In genomic region chr5:146667633-146668032, GRCh38 we compare ENCODE assay signal across 9 cellular contexts.
DNase-seq lines count a peak whose midpoint lies in the region; ATAC-seq and TF ChIP-seq lines count a peak whose summit lies in the region.
"Had no signal": no experiment of that assay in that cellular context is flagged by ENCODE, and none has a peak within 500 bp of the region (broad histone marks: within the 10 kb centered on the region; RNA-seq: fewer than 3 reads in every experiment).

No MANE protein-coding gene starts in this region.

- no peak overlapping the region for H3K4me2 ChIP-seq in OCI-LY7 (ENCODE audit: low read length)

- 26 to 29% methylated on average over 3 of the region's 3 CpGs for whole genome bisulfite sequencing in gastroesophageal sphincter (ENCODE audit: low coverage in 1 of 2), 2 donors
- 10 to 49% methylated on average over 3 of the region's 3 CpGs for WGBS in sigmoid colon, 2 donors

- TF ChIP-seq EP300 in gastroesophageal sphincter (IDR thresholded peaks at IDR 0.05) (no peak), sigmoid colon (IDR thresholded peaks at IDR 0.05) (no peak)

- DNase-seq in RKO (ENCODE audit: low spot score): peak; percentile 19
- no peak for DNase-seq in sigmoid colon
- DNase-seq in OCI-LY7 (ENCODE audit: low spot score): no peak
- no peak for DNase-seq in germinal center (ENCODE audit: low spot score)
- DNase-seq: KBM-7 had no signal

- no peaks in the 10 kb centered on the region for H3K9me2 ChIP-seq in OCI-LY7 (ENCODE audit: insufficient read depth, low read length)

- BruUV-seq in OCI-LY7 (replicated peaks; lab: Mats Ljungman, UMichigan): no TSS peak

- peaks cover 4% of the 10 kb centered on the region for H3K4me1 ChIP-seq in HEK293 (ENCODE audit: control insufficient read depth, insufficient read depth, low read length)
- no peaks in the 10 kb centered on the region for H3K4me1 ChIP-seq in gastroesophageal sphincter
- H3K4me1 ChIP-seq in sigmoid colon: peaks cover 0 to 22% (median 6%) of the 10 kb centered on the region in 4 donors
- H3K4me1 ChIP-seq in OCI-LY7 (ENCODE audit: insufficient read depth, low read length, poor library complexity, severe bottlenecking): no peaks in the 10 kb centered on the region

- H3K9me3 ChIP-seq in HEK293 (ENCODE audit: control insufficient read depth, insufficient read depth, low read depth, low read length) (no peaks in the 10 kb centered on the region), gastroesophageal sphincter (no peaks in the 10 kb centered on the region), sigmoid colon (no peaks in the 10 kb centered on the region), OCI-LY7 (ENCODE audit: low read length) (no peaks in the 10 kb centered on the region)

- H3K27ac ChIP-seq in HEK293 (ENCODE audit: extremely low read depth, low read depth, low read length) (no peak overlapping the region), gastroesophageal sphincter (no peak overlapping the region), sigmoid colon (peak overlapping the region in 3 of 4 donors; percentile 13 to 69 (median 41)), OCI-LY7 (ENCODE audit: low read depth, low read length, poor library complexity, severe bottlenecking) (no peak overlapping the region)

- intact Hi-C loops in sigmoid colon (cut with DNase I): loop anchor here (10.0 kb wide), 1 partner anchor 297 kb away; no protein-coding TSS in a partner anchor
- intact Hi-C loops in OCI-LY7 (cut with micrococcal nuclease; ENCODE audit: unreplicated experiment): no loop called here

- no peak overlapping the region for H2AFZ ChIP-seq in OCI-LY7 (ENCODE audit: low read length)

- CTCF ChIA-PET in HEK293 (lab: Yijun Ruan, JAX): interaction anchor here (1.1 kb wide), 1 partner anchor 298 kb away, joined by 3 read pairs; no protein-coding TSS in a partner anchor
- CTCF ChIA-PET in OCI-LY7 (lab: Charles Lee; ENCODE audit: unreplicated experiment): no interaction called here

- H3K27me3 ChIP-seq in gastroesophageal sphincter: no peaks in the 10 kb centered on the region
- no peaks in the 10 kb centered on the region for H3K27me3 ChIP-seq in sigmoid colon

- no peaks in the 10 kb centered on the region for H4K20me1 ChIP-seq in OCI-LY7 (ENCODE audit: insufficient read depth, low read length)

- H3K36me3 ChIP-seq in HEK293 (ENCODE audit: control insufficient read depth in 2 of 2, insufficient read depth in 1 of 2, low read length in 2 of 2) (no peaks in the 10 kb centered on the region), gastroesophageal sphincter (no peaks in the 10 kb centered on the region), sigmoid colon (no peaks in the 10 kb centered on the region), OCI-LY7 (ENCODE audit: insufficient read depth, low read length) (no peaks in the 10 kb centered on the region)

- peak; percentile 74 for ATAC-seq in gastroesophageal sphincter
- no peak for ATAC-seq in HG02798 (IDR thresholded peaks at IDR 0.05; ENCODE audit: poor library complexity, unreplicated experiment)
- ATAC-seq in HG03095 (IDR thresholded peaks at IDR 0.05; ENCODE audit: unreplicated experiment): no peak

- TF ChIP-seq CTCF in HEK293 (tag by site-specific recombination; IDR thresholded peaks at IDR 0.05) (no peak), gastroesophageal sphincter (IDR thresholded peaks at IDR 0.05) (no peak), sigmoid colon (IDR thresholded peaks at IDR 0.05) (no peak), OCI-LY7 (conservative IDR thresholded peaks at IDR 0.05; ENCODE audit: low read length) (no peak)

- POLR2A ChIA-PET in HEK293 (lab: Yijun Ruan, JAX) (no interaction called here), OCI-LY7 (lab: Charles Lee) (no interaction called here)

- TF ChIP-seq POLR2A in gastroesophageal sphincter (IDR thresholded peaks at IDR 0.05): no peak
- TF ChIP-seq POLR2A in sigmoid colon (IDR thresholded peaks at IDR 0.05): no peak

- no peaks in the 10 kb centered on the region for H3K79me2 ChIP-seq in OCI-LY7 (ENCODE audit: insufficient read depth, low read depth, low read length)

- H3K4me3 ChIP-seq in HEK293 (ENCODE audit: low read depth, low read length): no peak overlapping the region
- H3K4me3 ChIP-seq in gastroesophageal sphincter: no peak overlapping the region
- H3K4me3 ChIP-seq in sigmoid colon: no peak overlapping the region
- H3K4me3 ChIP-seq in OCI-LY7 (ENCODE audit: low read depth, low read length, poor library complexity, severe bottlenecking): no peak overlapping the region

TF ChIP-seq in HEK293, 187 proteins besides CTCF, POLR2A, EP300 and RAD21:
- TF ChIP-seq ZNF16 (tag by site-specific recombination; IDR thresholded peaks at IDR 0.05; ENCODE audit: low read depth) (no peak), PRDM1 (tag by site-specific recombination; IDR thresholded peaks at IDR 0.05) (peak; percentile 56), KLF17 (tag by site-specific recombination; IDR thresholded peaks at IDR 0.05) (no peak), ZBTB48 (tag by site-specific recombination; IDR thresholded peaks at IDR 0.05) (peak; percentile 78; the same call in 1 of the 2 replicates), HIC1 (tag by site-specific recombination; IDR thresholded peaks at IDR 0.05) (0 out of 2 replicates have a peak, but pooled peaks have one; percentile 23), ZNF701 (tag by site-specific recombination; IDR thresholded peaks at IDR 0.05) (no peak), ZNF223 (tag by site-specific recombination; IDR thresholded peaks at IDR 0.05) (no peak), ZFP41 (tag by site-specific recombination; IDR thresholded peaks at IDR 0.05; ENCODE audit: borderline replicate concordance) (no peak), ZNF274 (IDR thresholded peaks at IDR 0.05; ENCODE audit: low read length) (no peak), ZNF274 (tag by site-specific recombination; IDR thresholded peaks at IDR 0.05; ENCODE audit: borderline replicate concordance) (no peak), GLIS2 (tag by site-specific recombination; IDR thresholded peaks at IDR 0.05) (no peak), ZSCAN30 (tag by site-specific recombination; IDR thresholded peaks at IDR 0.05) (no peak), ZBTB20 (tag by site-specific recombination; IDR thresholded peaks at IDR 0.05) (no peak), PRDM6 (tag by site-specific recombination; IDR thresholded peaks at IDR 0.05) (no peak)
- TF ChIP-seq, protein P1, sequence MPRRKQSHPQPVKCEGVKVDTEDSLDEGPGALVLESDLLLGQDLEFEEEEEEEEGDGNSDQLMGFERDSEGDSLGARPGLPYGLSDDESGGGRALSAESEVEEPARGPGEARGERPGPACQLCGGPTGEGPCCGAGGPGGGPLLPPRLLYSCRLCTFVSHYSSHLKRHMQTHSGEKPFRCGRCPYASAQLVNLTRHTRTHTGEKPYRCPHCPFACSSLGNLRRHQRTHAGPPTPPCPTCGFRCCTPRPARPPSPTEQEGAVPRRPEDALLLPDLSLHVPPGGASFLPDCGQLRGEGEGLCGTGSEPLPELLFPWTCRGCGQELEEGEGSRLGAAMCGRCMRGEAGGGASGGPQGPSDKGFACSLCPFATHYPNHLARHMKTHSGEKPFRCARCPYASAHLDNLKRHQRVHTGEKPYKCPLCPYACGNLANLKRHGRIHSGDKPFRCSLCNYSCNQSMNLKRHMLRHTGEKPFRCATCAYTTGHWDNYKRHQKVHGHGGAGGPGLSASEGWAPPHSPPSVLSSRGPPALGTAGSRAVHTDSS (tag by site-specific recombination; IDR thresholded peaks at IDR 0.05): no peak

Comparison
In these comparisons a context has a peak if more than half of its experiments do, and no peak if none do; other contexts are left out.
1. H3K27ac ChIP-seq: peak in sigmoid colon (3 of 4); none in HEK293 (single experiment), gastroesophageal sphincter (0 of 4) and OCI-LY7 (single experiment).